In genomic region chr12:67431436-67432049, GRCh38 we compare ENCODE assay signal across 23 cellular contexts.
DNase-seq lines count a peak whose midpoint lies in the region; ATAC-seq and TF ChIP-seq lines count a peak whose summit lies in the region.
"Had no signal": no experiment of that assay in that cellular context is flagged by ENCODE, and none has a peak within 500 bp of the region (broad histone marks: within the 10 kb centered on the region; RNA-seq: fewer than 3 reads in every experiment).

No MANE protein-coding gene starts in this region.

- TF ChIP-seq CTCF in heart right ventricle (IDR thresholded peaks at IDR 0.05) (no peak), fibroblast of the aortic adventitia (IDR thresholded peaks at IDR 0.05; ENCODE audit: insufficient read depth, low read length) (no peak), neural crest cell (conservative IDR thresholded peaks at IDR 0.05) (no peak), vagina (IDR thresholded peaks at IDR 0.05) (no peak)

- intact Hi-C loops in heart right ventricle (cut with DNase I) (loop anchor here in 4 of 10 donors (2.0 to 5.0 kb wide), 4 partner anchors 74 to 513 kb away; no protein-coding TSS in a partner anchor), Right ventricle myocardium superior (cut with DNase I) (loop anchor here (5.0 to 10.0 kb wide), 2 partner anchors 223 to 516 kb away; no protein-coding TSS in a partner anchor), vagina (cut with DNase I) (no loop called here)

- 49 to 51% methylated on average over 5 of the region's 5 CpGs for WGBS in heart right ventricle, 2 donors

- H3K27me3 ChIP-seq in heart right ventricle (no peaks in the 10 kb centered on the region), vagina (no peaks in the 10 kb centered on the region)
- H3K27me3 ChIP-seq: left lung, upper lobe of right lung had no signal

- H3K9me3 ChIP-seq in heart right ventricle (no peaks in the 10 kb centered on the region), vagina (no peaks in the 10 kb centered on the region)
- H3K9me3 ChIP-seq: left lung, upper lobe of right lung had no signal

- H3K4me3 Mint-ChIP-seq in neural crest cell: no peak overlapping the region
- H3K4me3 Mint-ChIP-seq: activated CD4-positive, alpha-beta T cell treated with anti-CD3 and anti-CD28 coated beads, Interleukin-2, amount 10 ng/mL, durations not matched to agents 24 days and 14 days; activated naive CD4-positive, alpha-beta T cell treated with anti-CD3 and anti-CD28 coated beads, Interleukin-2, amount 10 ng/mL, durations not matched to agents 7 days and 5 days; brain; CD4-positive, CD25-positive, alpha-beta regulatory T cell; naive thymus-derived CD4-positive, alpha-beta T cell had no signal

- TF ChIP-seq POLR2A in vagina (IDR thresholded peaks at IDR 0.05): no peak

- peak overlapping the region; percentile 93 for H3K27ac Mint-ChIP-seq in neural crest cell (ENCODE audit: unreplicated experiment)
- H3K27ac Mint-ChIP-seq: activated CD4-positive, alpha-beta T cell treated with anti-CD3 and anti-CD28 coated beads, Interleukin-2, amount 10 ng/mL, durations not matched to agents 24 days and 14 days; activated naive CD4-positive, alpha-beta T cell treated with anti-CD3 and anti-CD28 coated beads, Interleukin-2, amount 10 ng/mL, durations not matched to agents 7 days and 5 days; CD4-positive, CD25-positive, alpha-beta regulatory T cell; naive thymus-derived CD4-positive, alpha-beta T cell had no signal

- no peak for ATAC-seq in heart right ventricle
- no peak for ATAC-seq in Right ventricle myocardium superior (ENCODE audit: poor library complexity)
- no peak for ATAC-seq in GM21423 (IDR thresholded peaks at IDR 0.05; ENCODE audit: unreplicated experiment)
- no peak for ATAC-seq in HG02973 (IDR thresholded peaks at IDR 0.05; ENCODE audit: unreplicated experiment)
- ATAC-seq: naive thymus-derived CD4-positive, alpha-beta T cell; Panc1; SK-N-SH treated with all-trans-retinoic acid at 6 μM for 48 hours had no signal

- peaks cover 0 to 43% (median 24%) of the 10 kb centered on the region in 9 donors for H3K4me1 ChIP-seq in heart right ventricle
- H3K4me1 ChIP-seq in vagina: peaks cover 38% of the 10 kb centered on the region

- H3K4me1 Mint-ChIP-seq in neural crest cell: peaks cover 60% of the 10 kb centered on the region
- H3K4me1 Mint-ChIP-seq: activated naive CD4-positive, alpha-beta T cell treated with anti-CD3 and anti-CD28 coated beads, Interleukin-2, amount 10 ng/mL, durations not matched to agents 7 days and 5 days had no signal

- no peaks in the 10 kb centered on the region for H3K36me3 Mint-ChIP-seq in neural crest cell (ENCODE audit: low read depth)
- H3K36me3 Mint-ChIP-seq: activated naive CD4-positive, alpha-beta T cell treated with anti-CD3 and anti-CD28 coated beads, Interleukin-2, amount 10 ng/mL, durations not matched to agents 7 days and 5 days; brain; CD4-positive, CD25-positive, alpha-beta regulatory T cell had no signal

- no peak overlapping the region for H3K4me3 ChIP-seq in heart right ventricle
- H3K4me3 ChIP-seq in fibroblast of the aortic adventitia (ENCODE audit: low read depth, low read length): no peak overlapping the region
- no peak overlapping the region for H3K4me3 ChIP-seq in vagina
- H3K4me3 ChIP-seq: left lung, upper lobe of right lung had no signal

- DNase-seq in heart right ventricle (no peak), Right ventricle myocardium superior (no peak), fibroblast of the aortic adventitia (ENCODE audit: low read depth) (peak; percentile 81), neural crest cell (ENCODE audit: low read depth, low spot score) (no peak), vagina (ENCODE audit: extremely low spot score in 2 of 2) (no peak), GOT3 (lab: John Stamatoyannopoulos, UW) (no peak)
- DNase-seq: activated CD4-positive, alpha-beta T cell treated with anti-CD3 and anti-CD28 coated beads, Interleukin-2, amount 10 ng/mL, durations not matched to agents 24 days and 14 days; activated naive CD4-positive, alpha-beta T cell treated with anti-CD3 and anti-CD28 coated beads, Interleukin-2, amount 10 ng/mL, durations not matched to agents 7 days and 5 days; activated T-cell treated with anti-CD3 and anti-CD28 coated beads for 4 hours; CD4-positive, CD25-positive, alpha-beta regulatory T cell; DMS79; H7; naive thymus-derived CD4-positive, alpha-beta T cell; NCI-H1417 treated with DMSO at 0.1 percent for 48 hours; NCI-H82; posterior cingulate gyrus; upper lobe of right lung had no signal

- H3K27ac ChIP-seq in heart right ventricle: peak overlapping the region in 8 of 10 donors; percentile 15 to 80 (median 68)
- H3K27ac ChIP-seq in vagina: peak overlapping the region; percentile 53
- H3K27ac ChIP-seq: upper lobe of right lung had no signal

- H3K27me3 Mint-ChIP-seq in neural crest cell (ENCODE audit: low read depth): no peaks in the 10 kb centered on the region
- H3K27me3 Mint-ChIP-seq: activated naive CD4-positive, alpha-beta T cell treated with anti-CD3 and anti-CD28 coated beads, Interleukin-2, amount 10 ng/mL, durations not matched to agents 7 days and 5 days; brain had no signal

- H3K36me3 ChIP-seq in heart right ventricle (no peaks in the 10 kb centered on the region), vagina (no peaks in the 10 kb centered on the region)
- H3K36me3 ChIP-seq: left lung, upper lobe of right lung had no signal

- H3K9me3 Mint-ChIP-seq in neural crest cell: peaks cover 2% of the 10 kb centered on the region
- H3K9me3 Mint-ChIP-seq: activated naive CD4-positive, alpha-beta T cell treated with anti-CD3 and anti-CD28 coated beads, Interleukin-2, amount 10 ng/mL, durations not matched to agents 7 days and 5 days; brain had no signal
